11 cellular contexts compared by ENCODE assay signal in genomic region chr17:45405250-45406086, GRCh38. TPM values are rescaled to one million over a fixed set of nuclear protein-coding genes. Genes with fewer than 3 reads are reported as not detected.
DNase-seq lines count a peak whose midpoint lies in the region; ATAC-seq and TF ChIP-seq lines count a peak whose summit lies in the region.
"Had no signal": no experiment of that assay in that cellular context is flagged by ENCODE, and none has a peak within 500 bp of the region (broad histone marks: within the 10 kb centered on the region; RNA-seq: fewer than 3 reads in every experiment).

No MANE protein-coding gene starts in this region.

- TF ChIP-seq CTCF in WI38 (IDR thresholded peaks at IDR 0.05; ENCODE audit: low read depth, low read length) (no peak), foreskin keratinocyte (conservative IDR thresholded peaks at IDR 0.05) (no peak)

- intact Hi-C loops in activated CD4-positive, alpha-beta T cell treated with anti-CD3 and anti-CD28 coated beads, Interleukin-2, amount 10 ng/mL, durations not matched to agents 24 days and 14 days (cut with micrococcal nuclease) = no loop called here

- peak overlapping the region; percentile 23; the same call in 1 of the 2 replicates for H3K4me3 ChIP-seq in WI38 (ENCODE audit: low read depth, low read length)

- H3K4me1 ChIP-seq in foreskin keratinocyte = no peaks in the 10 kb centered on the region

- peak; percentile 36 for DNase-seq in activated CD4-positive, alpha-beta T cell treated with anti-CD3 and anti-CD28 coated beads for 48 hours
- DNase-seq in activated CD4-positive, alpha-beta T cell treated with anti-CD3 and anti-CD28 coated beads, Interleukin-2, amount 10 ng/mL, durations not matched to agents 24 days and 14 days = no peak
- DNase-seq in iris pigment epithelial cell (ENCODE audit: low read depth) = peak; percentile 11
- no peak for DNase-seq in foreskin keratinocyte
- DNase-seq in erythroblast (lab: John Stamatoyannopoulos, UW) = no peak
- DNase-seq: ACHN, NCI-H1105 had no signal

- H3K4me3 Mint-ChIP-seq in activated CD4-positive, alpha-beta T cell treated with anti-CD3 and anti-CD28 coated beads, Interleukin-2, amount 10 ng/mL, durations not matched to agents 24 days and 14 days = no peak overlapping the region
- H3K4me3 Mint-ChIP-seq in stimulated activated memory B cell treated with anti-CD40 and anti-IgM and Interleukin-4, amounts not matched to agents 10 μg/mL and 1 μg/mL and 100 μg/mL, for 72 hours = no peak overlapping the region
- H3K4me3 Mint-ChIP-seq in activated T-helper 17 cell treated with anti-CD3 and anti-CD28 coated beads, Interleukin-2, amount 50 U/mL, for 72 hours = no peak overlapping the region
- H3K4me3 Mint-ChIP-seq: activated naive CD8-positive, alpha-beta T cell had no signal

- no peak overlapping the region for H3K27ac Mint-ChIP-seq in activated CD4-positive, alpha-beta T cell treated with anti-CD3 and anti-CD28 coated beads, Interleukin-2, amount 10 ng/mL, durations not matched to agents 24 days and 14 days
- H3K27ac Mint-ChIP-seq in stimulated activated memory B cell treated with anti-CD40 and anti-IgM and Interleukin-4, amounts not matched to agents 10 μg/mL and 1 μg/mL and 100 μg/mL, for 72 hours = peak overlapping the region; percentile 99
- H3K27ac Mint-ChIP-seq in activated T-helper 17 cell treated with anti-CD3 and anti-CD28 coated beads, Interleukin-2, amount 50 U/mL, for 72 hours = no peak overlapping the region

- no peaks in the 10 kb centered on the region for H3K27me3 Mint-ChIP-seq in activated CD4-positive, alpha-beta T cell treated with anti-CD3 and anti-CD28 coated beads, Interleukin-2, amount 10 ng/mL, durations not matched to agents 24 days and 14 days
- H3K27me3 Mint-ChIP-seq in stimulated activated memory B cell treated with anti-CD40 and anti-IgM and Interleukin-4, amounts not matched to agents 10 μg/mL and 1 μg/mL and 100 μg/mL, for 72 hours = no peaks in the 10 kb centered on the region
- H3K27me3 Mint-ChIP-seq in activated T-helper 17 cell treated with anti-CD3 and anti-CD28 coated beads, Interleukin-2, amount 50 U/mL, for 72 hours = no peaks in the 10 kb centered on the region
- H3K27me3 Mint-ChIP-seq: activated naive CD8-positive, alpha-beta T cell had no signal

- peaks cover 40% of the 10 kb centered on the region for H3K36me3 Mint-ChIP-seq in activated CD4-positive, alpha-beta T cell treated with anti-CD3 and anti-CD28 coated beads, Interleukin-2, amount 10 ng/mL, durations not matched to agents 24 days and 14 days (ENCODE audit: low read depth)
- peaks cover 39% of the 10 kb centered on the region for H3K36me3 Mint-ChIP-seq in stimulated activated memory B cell treated with anti-CD40 and anti-IgM and Interleukin-4, amounts not matched to agents 10 μg/mL and 1 μg/mL and 100 μg/mL, for 72 hours
- H3K36me3 Mint-ChIP-seq in activated T-helper 17 cell treated with anti-CD3 and anti-CD28 coated beads, Interleukin-2, amount 50 U/mL, for 72 hours (ENCODE audit: low read depth) = peaks cover 88% of the 10 kb centered on the region

- ATAC-seq in stimulated activated memory B cell treated with anti-CD40 and anti-IgM and Interleukin-4, amounts not matched to agents 10 μg/mL and 1 μg/mL and 100 μg/mL, for 72 hours = no peak
- no peak for ATAC-seq in foreskin keratinocyte
- no peak for ATAC-seq in activated T-helper 17 cell treated with anti-CD3 and anti-CD28 coated beads, Interleukin-2, amount 50 U/mL, for 72 hours (replicated peaks)

- no peaks in the 10 kb centered on the region for H3K27me3 ChIP-seq in foreskin keratinocyte

- no peak for TF ChIP-seq POLR2A in erythroblast (IDR thresholded peaks at IDR 0.05; ENCODE audit: low read length)

- H3K9me3 Mint-ChIP-seq in activated CD4-positive, alpha-beta T cell treated with anti-CD3 and anti-CD28 coated beads, Interleukin-2, amount 10 ng/mL, durations not matched to agents 24 days and 14 days = no peaks in the 10 kb centered on the region
- H3K9me3 Mint-ChIP-seq in stimulated activated memory B cell treated with anti-CD40 and anti-IgM and Interleukin-4, amounts not matched to agents 10 μg/mL and 1 μg/mL and 100 μg/mL, for 72 hours = no peaks in the 10 kb centered on the region
- no peaks in the 10 kb centered on the region for H3K9me3 Mint-ChIP-seq in activated T-helper 17 cell treated with anti-CD3 and anti-CD28 coated beads, Interleukin-2, amount 50 U/mL, for 72 hours

- no peak overlapping the region for H3K27ac ChIP-seq in foreskin keratinocyte

- peaks cover 25% of the 10 kb centered on the region for H3K4me1 Mint-ChIP-seq in activated CD4-positive, alpha-beta T cell treated with anti-CD3 and anti-CD28 coated beads, Interleukin-2, amount 10 ng/mL, durations not matched to agents 24 days and 14 days
- peaks cover 46% of the 10 kb centered on the region for H3K4me1 Mint-ChIP-seq in stimulated activated memory B cell treated with anti-CD40 and anti-IgM and Interleukin-4, amounts not matched to agents 10 μg/mL and 1 μg/mL and 100 μg/mL, for 72 hours
- H3K4me1 Mint-ChIP-seq in activated T-helper 17 cell treated with anti-CD3 and anti-CD28 coated beads, Interleukin-2, amount 50 U/mL, for 72 hours = peaks cover 15% of the 10 kb centered on the region

RNA-seq across cellular contexts. Expression of gene ARHGAP27, which starts 27.2 kb away (rescaled TPM):
- 47.9 and 48.3 TPM in 2 replicates for total RNA-seq in activated CD4-positive, alpha-beta T cell treated with anti-CD3 and anti-CD28 coated beads, Interleukin-2, amount 10 ng/mL, durations not matched to agents 24 days and 14 days
- total RNA-seq in foreskin keratinocyte = 13.3 and 13.5 TPM in 2 replicates
- 9.5 and 10.0 TPM in 2 replicates for polyA plus RNA-seq in foreskin keratinocyte
- total RNA-seq in activated T-helper 17 cell treated with anti-CD3 and anti-CD28 coated beads, Interleukin-2, amount 50 U/mL, for 72 hours = 10 to 100 TPM; 54.5 to 55.5 TPM

Comparison
In these comparisons a context has a peak if more than half of its experiments do, and no peak if none do; other contexts are left out.
1. DNase-seq: peak in activated CD4-positive, alpha-beta T cell treated with anti-CD3 and anti-CD28 coated beads for 48 hours (single experiment) and iris pigment epithelial cell (single experiment); none in activated CD4-positive, alpha-beta T cell treated with anti-CD3 and anti-CD28 coated beads, Interleukin-2, amount 10 ng/mL, durations not matched to agents 24 days and 14 days (single experiment), foreskin keratinocyte (0 of 2) and erythroblast (0 of 2).